In genomic region chr19:38335949-38336637, GRCh38 we compare ENCODE assay signal across 8 cellular contexts. TPM values are rescaled to one million over a fixed set of nuclear protein-coding genes. Genes with fewer than 3 reads are reported as not detected.
A peak's percentile ranks its signal among the peaks of the same experiment; 100 is the strongest.
DNase-seq lines count a peak whose midpoint lies in the region; ATAC-seq and TF ChIP-seq lines count a peak whose summit lies in the region.

No MANE protein-coding gene starts in this region.

- peak; percentile 69 for ATAC-seq in HG02571 (IDR thresholded peaks at IDR 0.05; ENCODE audit: unreplicated experiment)

- TF ChIP-seq POLR2A in suprapubic skin (IDR thresholded peaks at IDR 0.05) = peak in 1 of 2 donors; percentile 57

- peaks cover 29% of the 10 kb centered on the region for H3K4me1 ChIP-seq in suprapubic skin

- TF ChIP-seq CTCF in GM06990 (IDR thresholded peaks at IDR 0.05; ENCODE audit: insufficient read depth, low read length, poor library complexity, severe bottlenecking) (no peak), suprapubic skin (IDR thresholded peaks at IDR 0.05) (no peak)

- DNase-seq in GM06990 (ENCODE audit: extremely low read depth, insufficient read length) = peak; percentile 94
- peak; percentile 94 for DNase-seq in NCI-H1048 (lab: John Stamatoyannopoulos, UW)
- DNase-seq in SK-N-MC (ENCODE audit: low read depth, low spot score) = peak; percentile 71
- DNase-seq in activated naive CD4-positive, alpha-beta T cell treated with anti-CD3 and anti-CD28 coated beads, Interleukin-2, amount 50 U/mL, for 16 hours = peak; percentile 95
- DNase-seq in globus pallidus (ENCODE audit: low spot score) = peak; percentile 96
- DNase-seq in occipital lobe (lab: John Stamatoyannopoulos, UW) = peak; percentile 93
- peak; percentile 97 to 98 for DNase-seq in suprapubic skin (ENCODE audit: low spot score in 2 of 2)

- TF ChIP-seq EP300 in suprapubic skin (IDR thresholded peaks at IDR 0.05) = no peak

- H3K9ac ChIP-seq in SK-N-MC (ENCODE audit: insufficient read length) = peak overlapping the region; percentile 64

- H3K4me3 ChIP-seq in GM06990 (replicated peaks; ENCODE audit: low read depth, low read length) (peak overlapping the region; percentile 91), SK-N-MC (peak overlapping the region; percentile 98), suprapubic skin (peak overlapping the region; percentile 76)

- H3K27ac ChIP-seq in SK-N-MC = peak overlapping the region; percentile 75
- H3K27ac ChIP-seq in suprapubic skin = peak overlapping the region; percentile 96

- H3K36me3 ChIP-seq in GM06990 (ENCODE audit: control insufficient read depth, insufficient read depth, low read length) (no peaks in the 10 kb centered on the region), SK-N-MC (ENCODE audit: insufficient read depth, low read length) (no peaks in the 10 kb centered on the region), suprapubic skin (peaks cover 4% of the 10 kb centered on the region)

- WGBS in suprapubic skin = under 1% methylated on average over 52 of the region's 52 CpGs

- H3K27me3 ChIP-seq in GM06990 (replicated peaks; ENCODE audit: control insufficient read depth, insufficient read depth, low read length) = no peaks in the 10 kb centered on the region
- H3K27me3 ChIP-seq in suprapubic skin = no peaks in the 10 kb centered on the region

- no peaks in the 10 kb centered on the region for H3K9me3 ChIP-seq in SK-N-MC (ENCODE audit: low read depth, low read length)
- no peaks in the 10 kb centered on the region for H3K9me3 ChIP-seq in suprapubic skin

RNA-seq across cellular contexts. Expression of gene CATSPERG, which starts 0.5 kb away (rescaled TPM):
- 10.5 TPM for total RNA-seq in occipital lobe
- 10 to 100 TPM in 2 of 4 donors, 1 to 10 TPM in 2; 4.1 to 26.3 (median 13.8) TPM for total RNA-seq in suprapubic skin

RNA-seq across cellular contexts. Expression of gene KCNK6, which starts 16.4 kb away (rescaled TPM):
- total RNA-seq in occipital lobe (0.31 TPM), suprapubic skin (10 to 100 TPM; 18.6 to 27.4 (median 22.8) TPM)

RNA-seq across cellular contexts. Expression of gene YIF1B, which starts 20.3 kb away (rescaled TPM):
- total RNA-seq in occipital lobe (41.8 TPM), suprapubic skin (10 to 100 TPM; 14.2 to 36.4 (median 26.1) TPM)

RNA-seq across cellular contexts. Expression of gene C19orf33, which starts 32.0 kb away (rescaled TPM):
- not detected for total RNA-seq in occipital lobe
- total RNA-seq in suprapubic skin = 100 to 1,000 TPM; 182 to 452 (median 349) TPM

RNA-seq across cellular contexts. Expression of gene PSMD8, which starts 38.3 kb away (rescaled TPM):
- total RNA-seq in occipital lobe = 102 TPM
- 100 to 1,000 TPM; 190 to 303 (median 296) TPM for total RNA-seq in suprapubic skin

Comparison
In these comparisons a context has a peak if more than half of its experiments do, and no peak if none do; other contexts are left out.
1. Peak in every context shown above with its lines: DNase-seq, ATAC-seq, H3K4me3 ChIP-seq and H3K27ac ChIP-seq.
2. RNA of gene KCNK6, which starts 16.4 kb away (total RNA-seq): 18.6 to 27.4 TPM in suprapubic skin; 0.31 TPM in occipital lobe (single experiment); every median in the first group is over 10 times any median in the second.